Comparison of ENCODE assay signal across 14 cellular contexts in genomic region chr7:142477079-142477651, GRCh38.
DNase-seq lines count a peak whose midpoint lies in the region; ATAC-seq and TF ChIP-seq lines count a peak whose summit lies in the region.
"Had no signal": no experiment of that assay in that cellular context is flagged by ENCODE, and none has a peak within 500 bp of the region (broad histone marks: within the 10 kb centered on the region; RNA-seq: fewer than 3 reads in every experiment).

No MANE protein-coding gene starts in this region.

- H3K4me3 ChIP-seq in Loucy (ENCODE audit: low read length, poor library complexity, severe bottlenecking) (peak overlapping the region; percentile 57), hepatocyte (no peak overlapping the region)
- H3K4me3 ChIP-seq: coronary artery, upper lobe of right lung had no signal

- ATAC-seq in activated T-cell treated with anti-CD3 and anti-CD28 coated beads, Interleukin-2, amount 50 U/mL, for 72 hours (replicated peaks in 1 of 2), result no peak
- no peak for ATAC-seq in GM18867 (IDR thresholded peaks at IDR 0.05; ENCODE audit: unreplicated experiment)
- ATAC-seq: foreskin keratinocyte, PC-3, upper lobe of right lung had no signal

- H4K20me1 ChIP-seq in Loucy (ENCODE audit: insufficient read depth, low read length, poor library complexity, severe bottlenecking), result no peaks in the 10 kb centered on the region
- H4K20me1 ChIP-seq in hepatocyte (ENCODE audit: insufficient read depth, poor library complexity, severe bottlenecking), result no peaks in the 10 kb centered on the region

- H3K9me2 ChIP-seq in Loucy (replicated peaks; ENCODE audit: low read depth, low read length), result no peaks in the 10 kb centered on the region
- no peaks in the 10 kb centered on the region for H3K9me2 ChIP-seq in hepatocyte (replicated peaks; ENCODE audit: insufficient read depth)

- peaks cover 76% of the 10 kb centered on the region for H3K4me1 ChIP-seq in Loucy (ENCODE audit: insufficient read depth, low read length, poor library complexity, severe bottlenecking)
- no peaks in the 10 kb centered on the region for H3K4me1 ChIP-seq in hepatocyte (ENCODE audit: insufficient read depth)
- H3K4me1 ChIP-seq: foreskin keratinocyte, upper lobe of right lung had no signal

- no peak overlapping the region for H3K27ac ChIP-seq in hepatocyte
- H3K27ac ChIP-seq: coronary artery, foreskin keratinocyte, upper lobe of right lung had no signal

- DNase-seq in activated T-cell treated with anti-CD3 and anti-CD28 coated beads, Interleukin-2, amount 50 U/mL, for 72 hours, result no peak
- DNase-seq in activated T-cell treated with anti-CD3 and anti-CD28 coated beads, Interleukin-2, amount 50 U/mL, for 1 hour, result no peak
- DNase-seq in brain pericyte (ENCODE audit: low read depth, low spot score), result peak; percentile 59
- peak; percentile 57 for DNase-seq in smooth muscle cell of the brain vasculature (ENCODE audit: low read depth, low spot score)
- DNase-seq in hepatocyte (ENCODE audit: low spot score), result no peak
- DNase-seq in DMS153 treated with DMSO at 0.1 percent for 48 hours (lab: John Stamatoyannopoulos, UW; ENCODE audit: unreplicated experiment), result no peak
- DNase-seq: foreskin keratinocyte, GDM1, kidney glomerular epithelial cell, PC-3, upper lobe of right lung had no signal

- H3K27ac Mint-ChIP-seq in activated T-cell treated with anti-CD3 and anti-CD28 coated beads, Interleukin-2, amount 50 U/mL, for 72 hours, result peak overlapping the region; percentile 35

- TF ChIP-seq CTCF in Loucy (conservative IDR thresholded peaks at IDR 0.05; ENCODE audit: low read length) (no peak), hepatocyte (IDR thresholded peaks at IDR 0.05; ENCODE audit: poor library complexity) (no peak)

- WGBS in hepatocyte (ENCODE audit: low lambda C conversion rate, missing lambda C conversion rate), result 65% methylated on average over 3 of the region's 3 CpGs

- H3F3A ChIP-seq in Loucy (ENCODE audit: low read depth), result peaks cover 17% of the 10 kb centered on the region

- H3K4me1 Mint-ChIP-seq in activated T-cell treated with anti-CD3 and anti-CD28 coated beads, Interleukin-2, amount 50 U/mL, for 72 hours (ENCODE audit: low read depth), result peaks cover 62% of the 10 kb centered on the region

- H3K4me3 Mint-ChIP-seq in activated T-cell treated with anti-CD3 and anti-CD28 coated beads, Interleukin-2, amount 50 U/mL, for 72 hours, result peak overlapping the region; percentile 42 to 50

- H3K9me3 ChIP-seq in Loucy (ENCODE audit: insufficient read depth, low read depth, low read length) (no peaks in the 10 kb centered on the region), hepatocyte (ENCODE audit: low read depth) (no peaks in the 10 kb centered on the region)
- H3K9me3 ChIP-seq: upper lobe of right lung had no signal

- H3K36me3 ChIP-seq in Loucy (ENCODE audit: insufficient read depth, low read length) (no peaks in the 10 kb centered on the region), hepatocyte (replicated peaks; ENCODE audit: insufficient read depth, low read depth) (no peaks in the 10 kb centered on the region)
- H3K36me3 ChIP-seq: upper lobe of right lung had no signal

- no peaks in the 10 kb centered on the region for H3K9me3 Mint-ChIP-seq in activated T-cell treated with anti-CD3 and anti-CD28 coated beads, Interleukin-2, amount 50 U/mL, for 72 hours

- no peaks in the 10 kb centered on the region for H3K27me3 Mint-ChIP-seq in activated T-cell treated with anti-CD3 and anti-CD28 coated beads, Interleukin-2, amount 50 U/mL, for 72 hours (ENCODE audit: low read depth)

- no peak overlapping the region for H2AFZ ChIP-seq in Loucy (ENCODE audit: low read length)
- H2AFZ ChIP-seq in hepatocyte, result no peak overlapping the region

- H3K4me2 ChIP-seq in Loucy (ENCODE audit: low read depth, low read length, poor library complexity, severe bottlenecking) (peak overlapping the region; percentile 83), hepatocyte (no peak overlapping the region)

- H3K9ac ChIP-seq in Loucy (ENCODE audit: low read depth, low read length, poor library complexity, severe bottlenecking), result peak overlapping the region; percentile 84

- H3K79me2 ChIP-seq in Loucy (ENCODE audit: insufficient read depth, low read length), result no peaks in the 10 kb centered on the region
- H3K79me2 ChIP-seq in hepatocyte, result no peaks in the 10 kb centered on the region

- no peaks in the 10 kb centered on the region for H3K36me3 Mint-ChIP-seq in activated T-cell treated with anti-CD3 and anti-CD28 coated beads, Interleukin-2, amount 50 U/mL, for 72 hours (ENCODE audit: insufficient read depth in 2 of 2)

- H3K27me3 ChIP-seq in Loucy (ENCODE audit: insufficient read depth, low read length, poor library complexity, severe bottlenecking), result no peaks in the 10 kb centered on the region
- H3K27me3 ChIP-seq in hepatocyte, result no peaks in the 10 kb centered on the region
- H3K27me3 ChIP-seq: foreskin keratinocyte, upper lobe of right lung had no signal

Comparison
In these comparisons a context has a peak if more than half of its experiments do, and no peak if none do; other contexts are left out.
1. DNase-seq: peak in brain pericyte (single experiment) and smooth muscle cell of the brain vasculature (single experiment); none in activated T-cell treated with anti-CD3 and anti-CD28 coated beads, Interleukin-2, amount 50 U/mL, for 72 hours (0 of 2), activated T-cell treated with anti-CD3 and anti-CD28 coated beads, Interleukin-2, amount 50 U/mL, for 1 hour (single experiment), hepatocyte (single experiment) and DMS153 treated with DMSO at 0.1 percent for 48 hours (single experiment).